8 cellular contexts compared by ENCODE assay signal in the genomic region with DNA sequence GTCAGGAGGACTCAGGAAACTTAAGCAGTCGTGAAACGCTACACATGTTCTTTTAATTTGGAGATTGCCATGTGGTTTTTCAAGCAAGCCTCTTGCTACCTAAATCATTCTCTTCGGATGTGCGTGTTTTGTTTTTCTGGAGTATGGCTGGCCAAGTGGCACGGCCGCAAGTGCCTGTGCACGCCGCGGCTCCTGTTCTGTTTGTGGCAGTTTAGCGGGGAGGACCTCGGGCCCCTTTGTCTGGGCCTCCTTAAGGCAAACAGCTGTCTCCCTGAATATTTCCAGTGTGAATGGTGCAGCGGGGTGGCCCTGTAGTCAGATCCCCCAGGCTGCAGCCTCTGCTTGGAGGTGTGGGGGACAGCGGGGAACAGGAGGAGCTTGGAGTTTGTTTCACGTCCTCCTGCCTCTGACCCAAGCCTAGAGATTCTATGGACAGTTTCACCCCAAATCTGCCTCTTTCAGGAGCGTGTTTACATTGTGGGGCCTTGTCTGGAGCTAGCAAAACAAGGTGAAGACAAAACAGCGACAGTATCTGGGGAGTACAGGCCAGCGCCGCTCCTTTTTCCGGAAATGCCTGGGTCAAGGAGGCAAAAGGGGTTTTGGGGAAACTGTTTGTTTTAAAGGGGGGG. TPM values are rescaled to one million over a fixed set of nuclear protein-coding genes. Genes with fewer than 3 reads are reported as not detected.
DNase-seq lines count a peak whose midpoint lies in the region; ATAC-seq and TF ChIP-seq lines count a peak whose summit lies in the region.

No MANE protein-coding gene starts in this region.

- H3K4me1 ChIP-seq in psoas muscle, result peaks cover 39% of the 10 kb centered on the region

- peak overlapping the region; percentile 80 for H3K4me3 Mint-ChIP-seq in activated T-cell treated with anti-CD3 and anti-CD28 coated beads, Interleukin-2, amount 50 U/mL, for 4 hours
- H3K4me3 Mint-ChIP-seq in T-helper 17 cell, result peak overlapping the region; percentile 86

- peaks cover 10% of the 10 kb centered on the region for H3K27me3 Mint-ChIP-seq in activated T-cell treated with anti-CD3 and anti-CD28 coated beads, Interleukin-2, amount 50 U/mL, for 4 hours (ENCODE audit: low read depth)
- peaks cover 12% of the 10 kb centered on the region for H3K27me3 Mint-ChIP-seq in T-helper 17 cell

- ATAC-seq in activated T-cell treated with anti-CD3 and anti-CD28 coated beads, Interleukin-2, amount 50 U/mL, for 4 hours, result no peak
- ATAC-seq in T-helper 17 cell (no peak), psoas muscle (peak in 3 of 4 donors; percentile 6 to 33 (median 28)), HG03469 (IDR thresholded peaks at IDR 0.05; ENCODE audit: unreplicated experiment) (no peak), GM18520 (IDR thresholded peaks at IDR 0.05; ENCODE audit: unreplicated experiment) (no peak), GM18873 (IDR thresholded peaks at IDR 0.05; ENCODE audit: low FRiP score, unreplicated experiment) (no peak)

- TF ChIP-seq CTCF in fibroblast of pulmonary artery (IDR thresholded peaks at IDR 0.05; ENCODE audit: low read length, missing control alignments), result no peak
- no peak for TF ChIP-seq CTCF in psoas muscle (IDR thresholded peaks at IDR 0.05)

- peak overlapping the region; percentile 67 for H3K4me3 ChIP-seq in fibroblast of pulmonary artery (replicated peaks; ENCODE audit: low read depth, low read length)
- H3K4me3 ChIP-seq in psoas muscle, result peak overlapping the region; percentile 79

- H3K27ac ChIP-seq in psoas muscle, result peak overlapping the region; percentile 83

- WGBS in psoas muscle, 3 donors, result 20 to 38% (median 20%) methylated on average over 19 of the region's 19 CpGs

- peaks cover 12% of the 10 kb centered on the region for H3K4me1 Mint-ChIP-seq in activated T-cell treated with anti-CD3 and anti-CD28 coated beads, Interleukin-2, amount 50 U/mL, for 4 hours (ENCODE audit: low read depth)
- H3K4me1 Mint-ChIP-seq in T-helper 17 cell, result peaks cover 14% of the 10 kb centered on the region

- DNase-seq in activated T-cell treated with anti-CD3 and anti-CD28 coated beads, Interleukin-2, amount 50 U/mL, for 4 hours, result no peak
- DNase-seq in activated T-cell treated with anti-CD3 and anti-CD28 coated beads, Interleukin-2, amount 50 U/mL, for 1 hour, result no peak
- DNase-seq in T-helper 17 cell, result no peak
- no peak for DNase-seq in fibroblast of pulmonary artery (ENCODE audit: low read depth)
- no peak for DNase-seq in psoas muscle

- no peaks in the 10 kb centered on the region for H3K36me3 ChIP-seq in psoas muscle (ENCODE audit: insufficient read depth in 1 of 2, low read depth in 1 of 2)

- no peaks in the 10 kb centered on the region for H3K36me3 Mint-ChIP-seq in activated T-cell treated with anti-CD3 and anti-CD28 coated beads, Interleukin-2, amount 50 U/mL, for 4 hours (ENCODE audit: insufficient read depth)
- no peaks in the 10 kb centered on the region for H3K36me3 Mint-ChIP-seq in T-helper 17 cell (ENCODE audit: low read depth)

- H3K9me3 Mint-ChIP-seq in activated T-cell treated with anti-CD3 and anti-CD28 coated beads, Interleukin-2, amount 50 U/mL, for 4 hours, result no peaks in the 10 kb centered on the region

- H3K27me3 ChIP-seq in psoas muscle (ENCODE audit: insufficient read depth in 3 of 3, low read length in 2 of 3), result no peaks in the 10 kb centered on the region

- no peak overlapping the region for H3K27ac Mint-ChIP-seq in T-helper 17 cell

- no peaks in the 10 kb centered on the region for H3K9me3 ChIP-seq in T-helper 17 cell (ENCODE audit: control insufficient read depth, low read length, poor library complexity, severe bottlenecking)
- H3K9me3 ChIP-seq in psoas muscle, result no peaks in the 10 kb centered on the region

- intact Hi-C loops in psoas muscle (cut with DNase I), result loop anchor here in 1 of 2 donors (5.0 kb wide), 1 partner anchor 59 kb away; no protein-coding TSS in a partner anchor

RNA-seq across cellular contexts. Expression of gene LRP5, which starts 1.3 kb away (rescaled TPM):
- total RNA-seq in activated T-cell treated with anti-CD3 and anti-CD28 coated beads, Interleukin-2, amount 50 U/mL, for 4 hours, result 1 to 10 TPM; 7.7 to 8.5 (median 7.9) TPM
- total RNA-seq in T-helper 17 cell (1 to 10 TPM in 1 of 2 donors, under 1 TPM in 1; 0.73 to 3.0 TPM), psoas muscle (10 to 100 TPM; 16.7 to 19.2 (median 17.9) TPM)
- polyA plus RNA-seq in psoas muscle, result 1 to 10 TPM; 5.3 to 8.0 (median 6.5) TPM

RNA-seq across cellular contexts. Expression of gene C11orf24, which starts 41.9 kb away (rescaled TPM):
- 10 to 100 TPM; 46.8 to 49.2 (median 47.3) TPM for total RNA-seq in activated T-cell treated with anti-CD3 and anti-CD28 coated beads, Interleukin-2, amount 50 U/mL, for 4 hours
- total RNA-seq in T-helper 17 cell (10 to 100 TPM; 10.5 to 11.6 TPM), psoas muscle (10 to 100 TPM in 3 of 4 donors, 1 to 10 TPM in 1; 9.0 to 22.2 (median 19.1) TPM)
- 10 to 100 TPM; 12.3 to 49.8 (median 23.3) TPM for polyA plus RNA-seq in psoas muscle

Comparison
In these comparisons a context has a peak if more than half of its experiments do, and no peak if none do; other contexts are left out.
1. ATAC-seq: peak in psoas muscle (3 of 4); none in activated T-cell treated with anti-CD3 and anti-CD28 coated beads, Interleukin-2, amount 50 U/mL, for 4 hours (0 of 2), T-helper 17 cell (single experiment), HG03469 (single experiment), GM18520 (single experiment) and GM18873 (single experiment).